1 cellular context compared by ENCODE assay signal in genomic region chr7:107631588-107631987, GRCh38.
TF ChIP-seq lines count a peak whose summit lies in the region.

No MANE protein-coding gene starts in this region.

TF ChIP-seq in GM23338, 12 proteins besides CTCF, POLR2A, EP300 and RAD21 (continued from another document):
- TF ChIP-seq ZNF331 (CRISPR knock-in tag; IDR thresholded peaks at IDR 0.05; ENCODE audit: low read depth) (no peak), NANOG (IDR thresholded peaks at IDR 0.05; ENCODE audit: borderline replicate concordance) (no peak), STAT1 (IDR thresholded peaks at IDR 0.05; ENCODE audit: unreplicated experiment) (no peak), JUNB (IDR thresholded peaks at IDR 0.05; ENCODE audit: unreplicated experiment) (no peak)
- TF ChIP-seq, protein P1, sequence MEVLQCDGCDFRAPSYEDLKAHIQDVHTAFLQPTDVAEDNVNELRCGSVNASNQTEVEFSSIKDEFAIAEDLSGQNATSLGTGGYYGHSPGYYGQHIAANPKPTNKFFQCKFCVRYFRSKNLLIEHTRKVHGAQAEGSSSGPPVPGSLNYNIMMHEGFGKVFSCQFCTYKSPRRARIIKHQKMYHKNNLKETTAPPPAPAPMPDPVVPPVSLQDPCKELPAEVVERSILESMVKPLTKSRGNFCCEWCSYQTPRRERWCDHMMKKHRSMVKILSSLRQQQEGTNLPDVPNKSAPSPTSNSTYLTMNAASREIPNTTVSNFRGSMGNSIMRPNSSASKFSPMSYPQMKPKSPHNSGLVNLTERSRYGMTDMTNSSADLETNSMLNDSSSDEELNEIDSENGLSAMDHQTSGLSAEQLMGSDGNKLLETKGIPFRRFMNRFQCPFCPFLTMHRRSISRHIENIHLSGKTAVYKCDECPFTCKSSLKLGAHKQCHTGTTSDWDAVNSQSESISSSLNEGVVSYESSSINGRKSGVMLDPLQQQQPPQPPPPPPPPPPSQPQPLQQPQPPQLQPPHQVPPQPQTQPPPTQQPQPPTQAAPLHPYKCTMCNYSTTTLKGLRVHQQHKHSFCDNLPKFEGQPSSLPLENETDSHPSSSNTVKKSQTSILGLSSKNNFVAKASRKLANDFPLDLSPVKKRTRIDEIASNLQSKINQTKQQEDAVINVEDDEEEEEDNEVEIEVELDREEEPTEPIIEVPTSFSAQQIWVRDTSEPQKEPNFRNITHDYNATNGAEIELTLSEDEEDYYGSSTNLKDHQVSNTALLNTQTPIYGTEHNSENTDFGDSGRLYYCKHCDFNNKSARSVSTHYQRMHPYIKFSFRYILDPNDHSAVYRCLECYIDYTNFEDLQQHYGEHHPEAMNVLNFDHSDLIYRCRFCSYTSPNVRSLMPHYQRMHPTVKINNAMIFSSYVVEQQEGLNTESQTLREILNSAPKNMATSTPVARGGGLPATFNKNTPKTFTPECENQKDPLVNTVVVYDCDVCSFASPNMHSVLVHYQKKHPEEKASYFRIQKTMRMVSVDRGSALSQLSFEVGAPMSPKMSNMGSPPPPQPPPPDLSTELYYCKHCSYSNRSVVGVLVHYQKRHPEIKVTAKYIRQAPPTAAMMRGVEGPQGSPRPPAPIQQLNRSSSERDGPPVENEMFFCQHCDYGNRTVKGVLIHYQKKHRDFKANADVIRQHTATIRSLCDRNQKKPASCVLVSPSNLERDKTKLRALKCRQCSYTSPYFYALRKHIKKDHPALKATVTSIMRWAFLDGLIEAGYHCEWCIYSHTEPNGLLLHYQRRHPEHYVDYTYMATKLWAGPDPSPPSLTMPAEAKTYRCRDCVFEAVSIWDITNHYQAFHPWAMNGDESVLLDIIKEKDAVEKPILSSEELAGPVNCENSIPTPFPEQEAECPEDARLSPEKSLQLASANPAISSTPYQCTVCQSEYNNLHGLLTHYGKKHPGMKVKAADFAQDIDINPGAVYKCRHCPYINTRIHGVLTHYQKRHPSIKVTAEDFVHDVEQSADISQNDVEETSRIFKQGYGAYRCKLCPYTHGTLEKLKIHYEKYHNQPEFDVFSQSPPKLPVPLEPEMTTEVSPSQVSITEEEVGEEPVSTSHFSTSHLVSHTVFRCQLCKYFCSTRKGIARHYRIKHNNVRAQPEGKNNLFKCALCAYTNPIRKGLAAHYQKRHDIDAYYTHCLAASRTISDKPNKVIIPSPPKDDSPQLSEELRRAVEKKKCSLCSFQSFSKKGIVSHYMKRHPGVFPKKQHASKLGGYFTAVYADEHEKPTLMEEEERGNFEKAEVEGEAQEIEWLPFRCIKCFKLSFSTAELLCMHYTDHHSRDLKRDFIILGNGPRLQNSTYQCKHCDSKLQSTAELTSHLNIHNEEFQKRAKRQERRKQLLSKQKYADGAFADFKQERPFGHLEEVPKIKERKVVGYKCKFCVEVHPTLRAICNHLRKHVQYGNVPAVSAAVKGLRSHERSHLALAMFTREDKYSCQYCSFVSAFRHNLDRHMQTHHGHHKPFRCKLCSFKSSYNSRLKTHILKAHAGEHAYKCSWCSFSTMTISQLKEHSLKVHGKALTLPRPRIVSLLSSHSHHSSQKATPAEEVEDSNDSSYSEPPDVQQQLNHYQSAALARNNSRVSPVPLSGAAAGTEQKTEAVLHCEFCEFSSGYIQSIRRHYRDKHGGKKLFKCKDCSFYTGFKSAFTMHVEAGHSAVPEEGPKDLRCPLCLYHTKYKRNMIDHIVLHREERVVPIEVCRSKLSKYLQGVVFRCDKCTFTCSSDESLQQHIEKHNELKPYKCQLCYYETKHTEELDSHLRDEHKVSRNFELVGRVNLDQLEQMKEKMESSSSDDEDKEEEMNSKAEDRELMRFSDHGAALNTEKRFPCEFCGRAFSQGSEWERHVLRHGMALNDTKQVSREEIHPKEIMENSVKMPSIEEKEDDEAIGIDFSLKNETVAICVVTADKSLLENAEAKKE (CRISPR knock-in tag; IDR thresholded peaks at IDR 0.05) = no peak
- TF ChIP-seq, protein P2, sequence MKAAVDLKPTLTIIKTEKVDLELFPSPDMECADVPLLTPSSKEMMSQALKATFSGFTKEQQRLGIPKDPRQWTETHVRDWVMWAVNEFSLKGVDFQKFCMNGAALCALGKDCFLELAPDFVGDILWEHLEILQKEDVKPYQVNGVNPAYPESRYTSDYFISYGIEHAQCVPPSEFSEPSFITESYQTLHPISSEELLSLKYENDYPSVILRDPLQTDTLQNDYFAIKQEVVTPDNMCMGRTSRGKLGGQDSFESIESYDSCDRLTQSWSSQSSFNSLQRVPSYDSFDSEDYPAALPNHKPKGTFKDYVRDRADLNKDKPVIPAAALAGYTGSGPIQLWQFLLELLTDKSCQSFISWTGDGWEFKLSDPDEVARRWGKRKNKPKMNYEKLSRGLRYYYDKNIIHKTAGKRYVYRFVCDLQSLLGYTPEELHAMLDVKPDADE (IDR thresholded peaks at IDR 0.05) = no peak
